11 cellular contexts compared by ENCODE assay signal in genomic region chr2:12881952-12882351, GRCh38.
"Had no signal": no experiment of that assay in that cellular context is flagged by ENCODE, and none has a peak within 500 bp of the region (broad histone marks: within the 10 kb centered on the region; RNA-seq: fewer than 3 reads in every experiment).

No MANE protein-coding gene starts in this region.

- H3K27ac ChIP-seq: esophagus squamous epithelium, foreskin keratinocyte, lower lobe of right lung, pancreas, stomach, thoracic aorta had no signal

- H3K4me3 ChIP-seq: esophagus squamous epithelium, lower lobe of right lung, pancreas, stomach, thoracic aorta had no signal

- H3K36me3 ChIP-seq: esophagus squamous epithelium, lower lobe of right lung, pancreas, stomach, thoracic aorta had no signal

- DNase-seq: activated CD4-positive, alpha-beta T cell treated with anti-CD3 and anti-CD28 coated beads for 48 hours; activated naive CD4-positive, alpha-beta T cell treated with anti-CD3 and anti-CD28 coated beads for 36 hours; esophagus squamous epithelium; foreskin keratinocyte; immature natural killer cell; lower lobe of right lung; midbrain; pancreas; stomach had no signal

- H3K27me3 ChIP-seq: esophagus squamous epithelium, foreskin keratinocyte, pancreas, stomach had no signal

- H3K9me3 ChIP-seq: esophagus squamous epithelium, lower lobe of right lung, pancreas, stomach, thoracic aorta had no signal

- ATAC-seq: foreskin keratinocyte, lower lobe of right lung, pancreas, WTC11 had no signal

- H3K4me1 ChIP-seq: foreskin keratinocyte, pancreas had no signal
